In the genomic region with DNA sequence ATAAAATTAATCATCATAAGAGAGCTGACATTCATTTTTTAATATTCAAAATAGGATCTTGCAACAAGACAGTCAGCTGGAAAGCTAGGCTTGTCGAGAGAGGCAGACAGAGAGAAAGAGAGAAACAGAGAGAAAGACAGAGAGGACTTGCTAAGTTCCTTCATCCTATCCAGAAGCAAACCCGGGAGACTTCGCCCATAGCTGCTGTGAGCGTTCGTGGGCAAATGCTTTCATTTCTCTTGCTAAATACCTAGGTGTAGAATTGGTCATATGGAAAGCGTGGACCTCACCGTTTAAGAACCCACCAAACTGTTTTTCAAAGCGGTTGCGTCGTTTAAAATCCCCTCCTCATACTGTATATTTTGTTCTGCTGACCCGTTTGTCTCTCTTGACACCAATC, we compare ENCODE assay signal across 18 cellular contexts. TPM values are rescaled to one million over a fixed set of nuclear protein-coding genes. Genes with fewer than 3 reads are reported as not detected.
DNase-seq lines count a peak whose midpoint lies in the region; ATAC-seq, FAIRE-seq and TF ChIP-seq lines count a peak whose summit lies in the region.
"Had no signal": no experiment of that assay in that cellular context is flagged by ENCODE, and none has a peak within 500 bp of the region (broad histone marks: within the 10 kb centered on the region; RNA-seq: fewer than 3 reads in every experiment).

No MANE protein-coding gene starts in this region.

- H3K36me3 Mint-ChIP-seq in mesothelial cell of epicardium = no peaks in the 10 kb centered on the region
- H3K36me3 Mint-ChIP-seq: CD4-positive, alpha-beta memory T cell had no signal

- H3K9me3 ChIP-seq in GM12878 (replicated peaks; ENCODE audit: control insufficient read depth, insufficient read depth, low read length) (no peaks in the 10 kb centered on the region), hepatocyte (ENCODE audit: low read depth) (no peaks in the 10 kb centered on the region)
- H3K9me3 ChIP-seq: A549, BE2C, HAP-1 had no signal

- H3K27ac ChIP-seq in GM12878 (ENCODE audit: control insufficient read depth, insufficient read depth) (no peak overlapping the region), hepatocyte (peak overlapping the region; percentile 85)
- H3K27ac ChIP-seq: A549, C4-2B had no signal

- no peaks in the 10 kb centered on the region for H3K9me2 ChIP-seq in hepatocyte (replicated peaks; ENCODE audit: insufficient read depth)

- DNase-seq in GM12878 (ENCODE audit: low read depth, low spot score) (no peak), hepatocyte (ENCODE audit: low spot score) (no peak), mesothelial cell of epicardium (ENCODE audit: low spot score in 2 of 2, unreplicated experiment in 2 of 2) (no peak), ureter (ENCODE audit: low spot score) (peak; percentile 17), midbrain (lab: John Stamatoyannopoulos, UW) (no peak), SIG-M5 (lab: John Stamatoyannopoulos, UW) (no peak)
- DNase-seq: BE2C; CD4-positive, alpha-beta memory T cell; DMS79 had no signal

- no peak for FAIRE-seq in GM12878 (lab: Jason Lieb, UNC)
- FAIRE-seq: A549, GM12891, GM19239, H1 had no signal

- H3K36me3 ChIP-seq in GM12878 (ENCODE audit: control insufficient read depth in 2 of 2, insufficient read depth in 2 of 2, low read length in 1 of 2) (no peaks in the 10 kb centered on the region), hepatocyte (replicated peaks; ENCODE audit: insufficient read depth, low read depth) (no peaks in the 10 kb centered on the region)
- H3K36me3 ChIP-seq: BE2C, HAP-1 had no signal

- intact Hi-C loops in GM12878 (cut with micrococcal nuclease; ENCODE audit: unreplicated experiment) = no loop called here

- H3K27ac Mint-ChIP-seq in mesothelial cell of epicardium = peak overlapping the region; percentile 4
- H3K27ac Mint-ChIP-seq: CD4-positive, alpha-beta memory T cell had no signal

- CTCF ChIA-PET in GM12878 (lab: Yijun Ruan, JAX) = interaction anchor here (0.6 kb wide), 1 partner anchor 523 kb away, joined by 3 read pairs; no protein-coding TSS in a partner anchor

- H3K27me3 Mint-ChIP-seq in mesothelial cell of epicardium (ENCODE audit: low read depth) = peaks cover 72% of the 10 kb centered on the region

- H3K9ac ChIP-seq in GM12878 (ENCODE audit: control insufficient read depth, insufficient read depth, low read length) = no peak overlapping the region

- in situ Hi-C loops in GM12878 (cut with MboI) = no loop called here

- no peak overlapping the region for H2AFZ ChIP-seq in GM12878 (ENCODE audit: control insufficient read depth, low read depth, low read length)
- H2AFZ ChIP-seq in hepatocyte = no peak overlapping the region

- no peak for TF ChIP-seq POLR2A in GM12878 (IDR thresholded peaks at IDR 0.05; ENCODE audit: low read depth, low read length)

- no peak for TF ChIP-seq CTCF in GM12878 (IDR thresholded peaks at IDR 0.05 in 2 of 3, conservative IDR thresholded peaks at IDR 0.05 in 1 of 3; ENCODE audit: control insufficient read depth in 2 of 3, extremely low read depth in 1 of 3, insufficient read depth in 1 of 3, low read depth in 3 of 3, low read length in 3 of 3)
- TF ChIP-seq CTCF in hepatocyte (IDR thresholded peaks at IDR 0.05; ENCODE audit: poor library complexity) = no peak
- TF ChIP-seq CTCF in mesothelial cell of epicardium (IDR thresholded peaks at IDR 0.05; ENCODE audit: unreplicated experiment) = no peak

- TF ChIP-seq EP300 in GM12878 (IDR thresholded peaks at IDR 0.05; ENCODE audit: borderline replicate concordance in 1 of 2, control insufficient read depth in 1 of 2, low read depth in 2 of 2, low read length in 2 of 2) = no peak

- H3K4me1 Mint-ChIP-seq in mesothelial cell of epicardium = peaks cover 40% of the 10 kb centered on the region

- BruUV-seq in GM12878 (replicated peaks; lab: Mats Ljungman, UMichigan) = no TSS peak

- POLR2A ChIA-PET in GM12878 (lab: Charles Lee) = no interaction called here

- H4K20me1 ChIP-seq in GM12878 (ENCODE audit: control insufficient read depth, insufficient read depth) = no peaks in the 10 kb centered on the region
- H4K20me1 ChIP-seq in hepatocyte (ENCODE audit: insufficient read depth, poor library complexity, severe bottlenecking) = no peaks in the 10 kb centered on the region

- no peak for TF ChIP-seq RAD21 in GM12878 (IDR thresholded peaks at IDR 0.05; ENCODE audit: insufficient read depth, low read depth, low read length)

- RAD21 ChIA-PET in GM12878 (lab: Charles Lee; ENCODE audit: unreplicated experiment) = no interaction called here

- ATAC-seq in GM12878 = no peak

- H3K4me3 ChIP-seq in GM12878 (no peak overlapping the region), hepatocyte (no peak overlapping the region)
- H3K4me3 ChIP-seq: A549, HAP-1 had no signal

- no peaks in the 10 kb centered on the region for H3K4me1 ChIP-seq in GM12878 (ENCODE audit: control insufficient read depth, insufficient read depth, low read length)
- H3K4me1 ChIP-seq in hepatocyte (ENCODE audit: insufficient read depth) = peaks cover 37% of the 10 kb centered on the region
- H3K4me1 ChIP-seq: A549, BE2C, HAP-1 had no signal

- no peak overlapping the region for H3K4me3 Mint-ChIP-seq in mesothelial cell of epicardium
- H3K4me3 Mint-ChIP-seq: CD4-positive, alpha-beta memory T cell had no signal

- SMC1A ChIA-PET in GM12878 (lab: Charles Lee; ENCODE audit: uncharacterized antibody, unreplicated experiment) = no interaction called here

- no peak overlapping the region for H3K4me2 ChIP-seq in GM12878 (ENCODE audit: control insufficient read depth, insufficient read depth)
- H3K4me2 ChIP-seq in hepatocyte = no peak overlapping the region
- H3K4me2 ChIP-seq: A549 had no signal

- 58% methylated on average over 11 of the region's 11 CpGs for WGBS in GM12878 (ENCODE audit: insufficient coverage, insufficient replicate concordance, low lambda C conversion rate, missing lambda C conversion rate)
- WGBS in hepatocyte (ENCODE audit: low lambda C conversion rate, missing lambda C conversion rate) = 92% methylated on average over 11 of the region's 11 CpGs

- H3K27me3 ChIP-seq in GM12878 (replicated peaks in 1 of 2; ENCODE audit: control insufficient read depth in 2 of 2, insufficient read depth in 2 of 2, low read length in 1 of 2) (no peaks in the 10 kb centered on the region; a peak in 1 of 4 replicates), hepatocyte (no peaks in the 10 kb centered on the region)

- H3K9me3 Mint-ChIP-seq in mesothelial cell of epicardium = no peaks in the 10 kb centered on the region
- H3K9me3 Mint-ChIP-seq: CD4-positive, alpha-beta memory T cell had no signal

- H3K79me2 ChIP-seq in GM12878 (ENCODE audit: control insufficient read depth, insufficient read depth, low read length) (no peaks in the 10 kb centered on the region), hepatocyte (no peaks in the 10 kb centered on the region)

RNA-seq across cellular contexts. Expression of gene KRTAP5-6, which starts 25.3 kb away (rescaled TPM):
- not detected in 2 replicates for total RNA-seq in GM12878 (2013; cell fraction: nucleolus; rRNA removed)
- total RNA-seq in GM12878 (2014; rRNA removed) = not detected in 2 replicates
- total RNA-seq in GM12878 (2014; rRNA removed; fragmentation: Illumina TruSeq; extraction: Trizol) = not detected in 2 replicates
- total RNA-seq in GM12878 (2021) = not detected in 2 replicates
- polyA plus RNA-seq in GM12878 (2011; ENCODE audit: low read depth) = not detected
- polyA plus RNA-seq in GM12878 (2011; rRNA removed) = not detected in 2 replicates
- not detected in 2 replicates for polyA plus RNA-seq in GM12878 (2011; cell fraction: cytosol; rRNA removed)
- not detected in 2 replicates for polyA plus RNA-seq in GM12878 (2011; cell fraction: nucleus; rRNA removed)
- not detected in 2 replicates for polyA plus RNA-seq in GM12878 (2012)
- polyA plus RNA-seq in GM12878 (2014; fragmentation: Illumina TruSeq; extraction: Trizol) = not detected in 2 replicates
- polyA plus RNA-seq in GM12878 (2014; fragmentation: Nextera tagmentation; extraction: Ambion mirVana) = not detected
- not detected in 2 replicates for polyA plus RNA-seq in GM12878 (2014; rRNA removed)
- not detected for polyA plus RNA-seq in GM12878 (2016; fragmentation: Nextera tagmentation; extraction: Ambion mirVana)
- not detected in 2 replicates for polyA minus RNA-seq in GM12878 (2011; rRNA and poly(A)+ RNA removed)
- polyA minus RNA-seq in GM12878 (2011; cell fraction: cytosol; rRNA and poly(A)+ RNA removed) = not detected in 2 replicates
- polyA minus RNA-seq in GM12878 (2011; cell fraction: nucleus; rRNA and poly(A)+ RNA removed) = not detected in 2 replicates
- not detected in 2 replicates for total RNA-seq in hepatocyte
- not detected in 2 replicates for polyA plus RNA-seq in hepatocyte
- total RNA-seq in mesothelial cell of epicardium = not detected in 3 replicates
- total RNA-seq in ureter = not detected
- total RNA-seq: CD4-positive, alpha-beta memory T cell; G401; H1; HT-29 had no signal
- polyA plus RNA-seq: A549; AG04450; CD4-positive, alpha-beta memory T cell; H1 had no signal

RNA-seq across cellular contexts. Expression of gene KRTAP5-5, which starts 42.1 kb away (rescaled TPM):
- not detected in 2 replicates for total RNA-seq in GM12878 (2013; cell fraction: nucleolus; rRNA removed)
- total RNA-seq in GM12878 (2014; rRNA removed) (not detected in 2 replicates), GM12878 (2014; rRNA removed; fragmentation: Illumina TruSeq; extraction: Trizol) (not detected in 2 replicates), GM12878 (2021) (not detected in 2 replicates), hepatocyte (not detected in 2 replicates), mesothelial cell of epicardium (not detected in 3 replicates), ureter (not detected)
- polyA plus RNA-seq in GM12878 (2011; ENCODE audit: low read depth) = not detected
- polyA plus RNA-seq in GM12878 (2011; rRNA removed) (not detected in 2 replicates), GM12878 (2014; fragmentation: Illumina TruSeq; extraction: Trizol) (not detected in 2 replicates), GM12878 (2014; fragmentation: Nextera tagmentation; extraction: Ambion mirVana) (not detected), GM12878 (2014; rRNA removed) (not detected in 2 replicates), GM12878 (2016; fragmentation: Nextera tagmentation; extraction: Ambion mirVana) (not detected), hepatocyte (0.39 and 0.54 TPM in 2 replicates)
- polyA plus RNA-seq in GM12878 (2011; cell fraction: cytosol; rRNA removed) = not detected in 2 replicates
- not detected in 2 replicates for polyA plus RNA-seq in GM12878 (2011; cell fraction: nucleus; rRNA removed)
- polyA plus RNA-seq in GM12878 (2012) = not detected in 2 replicates
- polyA minus RNA-seq in GM12878 (2011; rRNA and poly(A)+ RNA removed) = not detected in 2 replicates
- not detected in 2 replicates for polyA minus RNA-seq in GM12878 (2011; cell fraction: cytosol; rRNA and poly(A)+ RNA removed)
- not detected in 2 replicates for polyA minus RNA-seq in GM12878 (2011; cell fraction: nucleus; rRNA and poly(A)+ RNA removed)
- total RNA-seq: CD4-positive, alpha-beta memory T cell; G401; H1; HT-29 had no signal
- polyA plus RNA-seq: A549; AG04450; CD4-positive, alpha-beta memory T cell had no signal

RNA-seq across cellular contexts. Expression of gene KRTAP5-4, which starts 49.7 kb away (rescaled TPM):
- total RNA-seq in GM12878 (2013; cell fraction: nucleolus; rRNA removed) = not detected in 2 replicates
- total RNA-seq in GM12878 (2014; rRNA removed) (not detected in 2 replicates), GM12878 (2014; rRNA removed; fragmentation: Illumina TruSeq; extraction: Trizol) (not detected in 2 replicates), GM12878 (2021) (not detected in 2 replicates), hepatocyte (not detected in 2 replicates), mesothelial cell of epicardium (not detected in 3 replicates), ureter (not detected)
- not detected for polyA plus RNA-seq in GM12878 (2011; ENCODE audit: low read depth)
- polyA plus RNA-seq in GM12878 (2011; rRNA removed) (not detected in 2 replicates), GM12878 (2014; fragmentation: Illumina TruSeq; extraction: Trizol) (not detected in 2 replicates), GM12878 (2014; fragmentation: Nextera tagmentation; extraction: Ambion mirVana) (not detected), GM12878 (2014; rRNA removed) (not detected in 2 replicates), GM12878 (2016; fragmentation: Nextera tagmentation; extraction: Ambion mirVana) (not detected), hepatocyte (not detected in 2 replicates)
- not detected in 2 replicates for polyA plus RNA-seq in GM12878 (2011; cell fraction: cytosol; rRNA removed)
- not detected in 2 replicates for polyA plus RNA-seq in GM12878 (2011; cell fraction: nucleus; rRNA removed)
- not detected in 2 replicates for polyA plus RNA-seq in GM12878 (2012)
- polyA minus RNA-seq in GM12878 (2011; rRNA and poly(A)+ RNA removed) = not detected in 2 replicates
- polyA minus RNA-seq in GM12878 (2011; cell fraction: cytosol; rRNA and poly(A)+ RNA removed) = not detected in 2 replicates
- polyA minus RNA-seq in GM12878 (2011; cell fraction: nucleus; rRNA and poly(A)+ RNA removed) = not detected in 2 replicates
- total RNA-seq: CD4-positive, alpha-beta memory T cell; G401; H1; HT-29 had no signal
- polyA plus RNA-seq: A549; AG04450; CD4-positive, alpha-beta memory T cell; H1 had no signal
